8 cellular contexts compared by ENCODE assay signal in the genomic region with DNA sequence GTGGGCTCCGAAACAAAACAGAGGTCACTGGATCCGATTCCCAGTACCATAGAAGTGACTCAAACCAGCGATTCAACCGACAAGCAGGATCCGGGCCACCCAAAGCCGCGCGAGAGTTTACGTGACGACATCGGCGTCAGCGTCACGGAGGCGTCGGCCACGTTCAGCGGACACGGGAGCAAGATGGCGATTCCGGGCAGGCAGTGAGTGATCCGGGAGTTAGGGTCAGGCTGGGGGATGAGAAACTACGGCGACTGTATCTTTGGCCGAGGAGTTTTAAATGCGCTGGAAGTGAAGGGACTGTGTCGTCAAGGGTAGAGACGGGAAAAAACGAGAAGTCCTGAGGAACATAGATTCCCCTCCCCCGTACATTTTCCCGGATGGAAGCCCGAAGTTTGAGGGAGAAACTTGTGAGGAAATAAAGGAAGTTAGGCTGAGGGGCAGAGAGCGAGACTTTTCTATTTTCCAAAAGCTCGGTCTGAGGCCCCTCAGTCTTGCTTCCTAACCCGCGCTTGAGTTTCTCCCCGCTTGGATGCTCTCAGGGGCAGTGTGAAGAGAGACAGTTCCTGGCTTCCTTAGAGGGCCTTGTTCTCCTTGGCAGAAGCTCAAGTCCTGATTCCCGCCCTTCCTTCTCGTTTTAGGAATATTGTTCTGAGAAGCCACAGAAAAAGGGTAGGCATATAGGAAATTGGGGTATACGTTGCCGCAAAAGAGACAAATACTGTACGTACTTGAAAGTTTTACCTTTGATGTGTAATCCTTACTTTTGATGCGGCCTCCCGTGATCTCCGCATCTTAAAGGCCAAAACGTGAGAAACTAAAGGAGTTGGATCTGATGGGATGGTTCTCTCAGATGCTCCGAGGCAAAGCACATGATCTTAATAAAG. TPM values are rescaled to one million over a fixed set of nuclear protein-coding genes. Genes with fewer than 3 reads are reported as not detected.
DNase-seq lines count a peak whose midpoint lies in the region; ATAC-seq and TF ChIP-seq lines count a peak whose summit lies in the region.

A gene with protein sequence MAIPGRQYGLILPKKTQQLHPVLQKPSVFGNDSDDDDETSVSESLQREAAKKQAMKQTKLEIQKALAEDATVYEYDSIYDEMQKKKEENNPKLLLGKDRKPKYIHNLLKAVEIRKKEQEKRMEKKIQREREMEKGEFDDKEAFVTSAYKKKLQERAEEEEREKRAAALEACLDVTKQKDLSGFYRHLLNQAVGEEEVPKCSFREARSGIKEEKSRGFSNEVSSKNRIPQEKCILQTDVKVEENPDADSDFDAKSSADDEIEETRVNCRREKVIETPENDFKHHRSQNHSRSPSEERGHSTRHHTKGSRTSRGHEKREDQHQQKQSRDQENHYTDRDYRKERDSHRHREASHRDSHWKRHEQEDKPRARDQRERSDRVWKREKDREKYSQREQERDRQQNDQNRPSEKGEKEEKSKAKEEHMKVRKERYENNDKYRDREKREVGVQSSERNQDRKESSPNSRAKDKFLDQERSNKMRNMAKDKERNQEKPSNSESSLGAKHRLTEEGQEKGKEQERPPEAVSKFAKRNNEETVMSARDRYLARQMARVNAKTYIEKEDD (plus strand): TSS at position 156 of the 887 bp plus-strand sequence. CDS start 28 bp downstream, at position 184.

- H3K36me3 Mint-ChIP-seq in dendritic cell treated with granulocyte-macrophage colony-stimulating factor and Interleukin-4, amounts not matched to agents 40 ng/mL and 50 ng/mL, for 4 days (ENCODE audit: low read depth): peaks cover 42% of the 10 kb centered on the region

- DNase-seq in BJ (ENCODE audit: low read depth): peak; percentile 76
- peak; percentile 94 for DNase-seq in NCI-H774 (lab: John Stamatoyannopoulos, UW)
- DNase-seq in activated CD4-positive, alpha-beta T cell treated with anti-CD3 and anti-CD28 coated beads, Interleukin-2, amount 50 U/mL, for 24 hours (ENCODE audit: low read depth in 1 of 2, low spot score in 1 of 2): peak; percentile 85 to 91
- DNase-seq in left lobe of liver (ENCODE audit: low spot score): peak; percentile 94
- peak; percentile 92 to 96 for DNase-seq in stimulated activated CD4-positive, alpha-beta T cell treated with anti-CD3 and anti-CD28 coated beads, Interleukin-2, amount 100 ng/mL, for 24 hours

- H3K36me3 ChIP-seq in BJ (ENCODE audit: control insufficient read depth, insufficient read depth, low read length): no peaks in the 10 kb centered on the region

- H3K4me1 Mint-ChIP-seq in dendritic cell treated with granulocyte-macrophage colony-stimulating factor and Interleukin-4, amounts not matched to agents 40 ng/mL and 50 ng/mL, for 4 days (ENCODE audit: low read depth): peaks cover 21% of the 10 kb centered on the region

- H3K9me3 Mint-ChIP-seq in dendritic cell treated with granulocyte-macrophage colony-stimulating factor and Interleukin-4, amounts not matched to agents 40 ng/mL and 50 ng/mL, for 4 days: no peaks in the 10 kb centered on the region

- no peaks in the 10 kb centered on the region for H3K27me3 Mint-ChIP-seq in dendritic cell treated with granulocyte-macrophage colony-stimulating factor and Interleukin-4, amounts not matched to agents 40 ng/mL and 50 ng/mL, for 4 days

- TF ChIP-seq CTCF in BJ (IDR thresholded peaks at IDR 0.05; ENCODE audit: insufficient read depth, low read depth, low read length): no peak

- POLR2A ChIA-PET in BJ (lab: Charles Lee): no interaction called here

- peak within 1 kb of the TSS; percentile 72 for H3K4me3 ChIP-seq in BJ (ENCODE audit: low read depth, low read length)

- intact Hi-C loops in dendritic cell treated with granulocyte-macrophage colony-stimulating factor and Interleukin-4, amounts not matched to agents 40 ng/mL and 50 ng/mL, for 4 days (cut with micrococcal nuclease): loop anchor here (2.0 kb wide), 1 partner anchor 262 kb away; a partner anchor contains a TSS

- H3K4me3 Mint-ChIP-seq in dendritic cell treated with granulocyte-macrophage colony-stimulating factor and Interleukin-4, amounts not matched to agents 40 ng/mL and 50 ng/mL, for 4 days: peak within 1 kb of the TSS; percentile 83

- CTCF ChIA-PET in BJ (lab: Yijun Ruan, JAX): interaction anchor here (0.6 to 1.9 kb wide), 5 partner anchors 8 to 361 kb away, joined by 3 to 8 read pairs (median 3); no protein-coding TSS in a partner anchor

- ATAC-seq in GM19324 (IDR thresholded peaks at IDR 0.05; ENCODE audit: low FRiP score, unreplicated experiment): peak; percentile 80
- ATAC-seq in HG03565 (IDR thresholded peaks at IDR 0.05; ENCODE audit: unreplicated experiment): peak; percentile 49
- ATAC-seq in left lobe of liver: peak; percentile 93

- no peaks in the 10 kb centered on the region for H3K27me3 ChIP-seq in BJ (ENCODE audit: control insufficient read depth, insufficient read depth, low read length)

- H3K27ac Mint-ChIP-seq in dendritic cell treated with granulocyte-macrophage colony-stimulating factor and Interleukin-4, amounts not matched to agents 40 ng/mL and 50 ng/mL, for 4 days: peak within 1 kb of the TSS; percentile 97

RNA-seq across cellular contexts. Expression of the gene that starts here (rescaled TPM):
- 6.9 and 8.8 TPM in 2 replicates for polyA plus RNA-seq in BJ (2011; rRNA removed)
- polyA minus RNA-seq in BJ (2011; rRNA and poly(A)+ RNA removed): 7.2 and 9.4 TPM in 2 replicates
- total RNA-seq in left lobe of liver: 9.4 TPM

Comparison
In these comparisons a context has a peak if more than half of its experiments do, and no peak if none do; other contexts are left out.
1. Peak in every context shown above with its lines: DNase-seq, ATAC-seq and H3K4me3 ChIP-seq.